Comparison of ENCODE assay signal across 8 cellular contexts in the genomic region with DNA sequence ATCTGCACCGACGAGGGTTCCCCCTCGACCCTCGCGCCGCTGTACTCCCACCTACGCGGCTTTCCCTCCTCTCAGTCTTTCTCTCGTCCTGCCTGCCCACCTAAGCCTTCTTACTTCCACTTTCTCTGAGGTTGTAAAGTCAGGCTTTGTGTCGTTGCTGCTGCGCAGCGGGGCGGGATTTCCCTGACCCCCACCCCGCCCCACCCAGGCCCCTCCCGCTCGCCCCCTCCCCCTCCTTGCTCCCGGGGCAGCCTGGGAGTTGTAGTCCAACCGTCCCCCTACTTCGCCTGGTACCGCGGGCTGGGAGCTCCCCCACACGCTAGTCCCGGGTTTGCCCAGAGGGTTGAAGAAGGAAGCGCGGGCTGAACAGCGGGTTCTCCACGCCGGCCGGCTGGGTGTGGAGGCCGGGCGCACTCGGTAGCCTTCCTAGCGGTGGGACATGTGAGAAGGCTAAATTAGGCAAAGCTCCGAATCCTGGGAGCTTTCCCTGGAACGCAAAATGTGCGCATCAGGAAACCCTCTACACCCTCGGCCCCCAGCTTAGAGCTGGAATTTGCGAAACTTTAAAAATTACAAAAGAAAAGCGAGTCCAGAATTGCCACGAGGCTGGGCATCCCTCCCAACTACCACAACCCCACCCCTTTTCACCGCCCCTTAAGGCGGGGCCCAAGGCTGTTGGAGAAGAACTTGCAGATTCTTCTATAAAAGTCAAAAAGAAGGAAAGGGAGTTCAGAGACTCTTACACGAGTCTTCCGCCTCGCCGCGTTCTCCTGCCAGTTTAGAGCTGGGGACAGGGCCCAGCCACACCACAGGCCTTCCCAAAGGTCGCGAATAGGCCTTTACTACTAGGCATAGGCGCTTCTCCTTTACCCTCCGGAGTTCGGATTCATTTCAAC. TPM values are rescaled to one million over a fixed set of nuclear protein-coding genes. Genes with fewer than 3 reads are reported as not detected.
DNase-seq lines count a peak whose midpoint lies in the region; ATAC-seq and TF ChIP-seq lines count a peak whose summit lies in the region.

Gene ATP11C (minus strand): TSS at position 153 of the 896 bp plus-strand sequence. CDS start 1,011 bp downstream, outside the sequence.

- H3K27ac ChIP-seq in BLaER1 treated with 17β-estradiol and CSF1 and Interleukin-3, amounts not matched to agents 10 nM and 100 nM = peak within 1 kb of the TSS; percentile 90 to 96 (median 94)

- ATAC-seq in HG03378 (IDR thresholded peaks at IDR 0.05; ENCODE audit: unreplicated experiment) (peak; percentile 69), mucosa of descending colon (peak; percentile 88)

- TF ChIP-seq CTCF in mucosa of descending colon (IDR thresholded peaks at IDR 0.05) = no peak

- H3K4me2 ChIP-seq in BLaER1 treated with 17β-estradiol and CSF1 and Interleukin-3, amounts not matched to agents 10 nM and 100 nM = peak within 1 kb of the TSS; percentile 56 to 82 (median 68)

- H3K9me3 ChIP-seq in BLaER1 treated with 17β-estradiol and CSF1 and Interleukin-3, amounts not matched to agents 10 nM and 100 nM (replicated peaks in 1 of 11) = peaks cover 0 to 17% (median 4%) of the 10 kb centered on the region in 11 experiments; a peak in 9 of 22 replicates
- H3K9me3 ChIP-seq in mucosa of descending colon = no peaks in the 10 kb centered on the region

- TF ChIP-seq POLR2A in GM19099 (IDR thresholded peaks at IDR 0.05; ENCODE audit: extremely low read depth, insufficient read length, low read depth) = peak; percentile 74

- peaks cover 8 to 36% (median 26%) of the 10 kb centered on the region in 11 experiments; a peak in 19 of 22 replicates for H4K20me1 ChIP-seq in BLaER1 treated with 17β-estradiol and CSF1 and Interleukin-3, amounts not matched to agents 10 nM and 100 nM

- peak; percentile 63 to 84 for DNase-seq in NOMO-1 (lab: John Stamatoyannopoulos, UW; ENCODE audit: unreplicated experiment in 2 of 2)
- DNase-seq in activated CD8-positive, alpha-beta memory T cell treated with anti-CD3 and anti-CD28 coated beads, Interleukin-2, amount 50 U/mL, for 4 hours = peak; percentile 80
- peak; percentile 33 for DNase-seq in epidermal melanocyte (ENCODE audit: insufficient read length, low spot score)
- peak; percentile 87 to 89 (median 89) for DNase-seq in mucosa of descending colon
- peak; percentile 39 to 70 for DNase-seq in stimulated activated CD8-positive, alpha-beta memory T cell treated with anti-CD3 and anti-CD28 coated beads, Interleukin-4, amount 100 ng/mL, for 1 hour (ENCODE audit: low read depth in 2 of 2, low spot score in 1 of 2)

- intact Hi-C loops in mucosa of descending colon (cut with DNase I, micrococcal nuclease) = no loop called here

- no peaks in the 10 kb centered on the region for H3K36me3 ChIP-seq in BLaER1 treated with 17β-estradiol and CSF1 and Interleukin-3, amounts not matched to agents 10 nM and 100 nM
- H3K36me3 ChIP-seq in mucosa of descending colon (ENCODE audit: low read depth) = no peaks in the 10 kb centered on the region

- peaks cover 15 to 21% (median 17%) of the 10 kb centered on the region in 10 experiments; a peak in 18 of 20 replicates for H3K4me1 ChIP-seq in BLaER1 treated with 17β-estradiol and CSF1 and Interleukin-3, amounts not matched to agents 10 nM and 100 nM
- H3K4me1 ChIP-seq in mucosa of descending colon (ENCODE audit: low read depth) = no peaks in the 10 kb centered on the region

- H3K4me3 ChIP-seq in BLaER1 treated with 17β-estradiol and CSF1 and Interleukin-3, amounts not matched to agents 10 nM and 100 nM = peak within 1 kb of the TSS; percentile 69 to 82 (median 78)
- H3K4me3 ChIP-seq in mucosa of descending colon = peak within 1 kb of the TSS; percentile 75

- H3K9ac ChIP-seq in BLaER1 treated with 17β-estradiol and CSF1 and Interleukin-3, amounts not matched to agents 10 nM and 100 nM = peak within 1 kb of the TSS; percentile 92 to 97 (median 94)

- H3K27me3 ChIP-seq in BLaER1 treated with 17β-estradiol and CSF1 and Interleukin-3, amounts not matched to agents 10 nM and 100 nM = peaks cover 40 to 73% (median 57%) of the 10 kb centered on the region in 11 experiments

RNA-seq across cellular contexts. Expression of gene ATP11C, which starts in this region (rescaled TPM):
- 10 to 100 TPM; 10.8 to 17.0 (median 13.1) TPM for total RNA-seq in mucosa of descending colon

Comparison
In these comparisons a context has a peak if more than half of its experiments do, and no peak if none do; other contexts are left out.
1. Peak in every context shown above with its lines: DNase-seq, ATAC-seq, H3K4me3 ChIP-seq and H3K27ac ChIP-seq.
2. DNase-seq: peak in every context shown above with its lines; median percentile 89 in mucosa of descending colon; 80 in activated CD8-positive, alpha-beta memory T cell treated with anti-CD3 and anti-CD28 coated beads, Interleukin-2, amount 50 U/mL, for 4 hours; 74 in NOMO-1; 54 in stimulated activated CD8-positive, alpha-beta memory T cell treated with anti-CD3 and anti-CD28 coated beads, Interleukin-4, amount 100 ng/mL, for 1 hour; 33 in epidermal melanocyte.